15 cellular contexts compared by ENCODE assay signal in genomic region chr1:209685835-209686234, GRCh38. TPM values are rescaled to one million over a fixed set of nuclear protein-coding genes. Genes with fewer than 3 reads are reported as not detected.
DNase-seq lines count a peak whose midpoint lies in the region; ATAC-seq, FAIRE-seq and TF ChIP-seq lines count a peak whose summit lies in the region.
"Had no signal": no experiment of that assay in that cellular context is flagged by ENCODE, and none has a peak within 500 bp of the region (broad histone marks: within the 10 kb centered on the region; RNA-seq: fewer than 3 reads in every experiment).

No MANE protein-coding gene starts in this region.

- intact Hi-C loops in body of pancreas (cut with DNase I): no loop called here

- H3K4me1 ChIP-seq in upper lobe of left lung (peaks cover 0 to 7% (median 5%) of the 10 kb centered on the region in 4 donors), endodermal cell (ENCODE audit: control insufficient read depth, insufficient read depth, low read length) (no peaks in the 10 kb centered on the region), body of pancreas (no peaks in the 10 kb centered on the region)
- H3K4me1 ChIP-seq: tibial artery had no signal

- H3K36me3 ChIP-seq in upper lobe of left lung (no peaks in the 10 kb centered on the region), endodermal cell (ENCODE audit: control insufficient read depth, insufficient read depth, low read length) (no peaks in the 10 kb centered on the region), body of pancreas (replicated peaks in 1 of 2; ENCODE audit: insufficient read depth in 1 of 2, low read depth in 2 of 2) (no peaks in the 10 kb centered on the region)
- H3K36me3 ChIP-seq: left ventricle myocardium inferior, tibial artery had no signal

- ATAC-seq in HG02642 (IDR thresholded peaks at IDR 0.05; ENCODE audit: poor library complexity, unreplicated experiment): peak; percentile 62
- ATAC-seq in activated T-cell treated with anti-CD3 and anti-CD28 coated beads, Interleukin-2, amount 50 U/mL, for 72 hours (replicated peaks in 1 of 2): peak; percentile 47 to 77
- no peak for ATAC-seq in upper lobe of left lung (ENCODE audit: low FRiP score in 2 of 2)
- ATAC-seq in body of pancreas: no peak

- peak; percentile 41 for DNase-seq in stimulated activated CD4-positive, alpha-beta T cell treated with anti-CD3 and anti-CD28 coated beads, Interleukin-15, amount 100 ng/mL, for 24 hours
- no peak for DNase-seq in stimulated activated CD4-positive, alpha-beta T cell treated with anti-CD3 and anti-CD28 coated beads, Interleukin-12 subunit alpha, Interleukin-12 subunit beta, amount 100 ng/mL, for 4 hours
- peak; percentile 11 to 19 for DNase-seq in activated T-cell treated with anti-CD3 and anti-CD28 coated beads, Interleukin-2, amount 50 U/mL, for 72 hours
- DNase-seq in upper lobe of left lung (no peak), endodermal cell (no peak), urothelium cell line (ENCODE audit: low spot score) (no peak), body of pancreas (no peak)
- DNase-seq: left ventricle myocardium inferior, NCI-H1105 treated with DMSO at 0.1 percent for 48 hours, NCI-H748 treated with DMSO at 0.1 percent for 48 hours, tibial artery had no signal

- H3K4me3 Mint-ChIP-seq in activated T-cell treated with anti-CD3 and anti-CD28 coated beads, Interleukin-2, amount 50 U/mL, for 72 hours: peak overlapping the region; percentile 65 to 76
- H3K4me3 Mint-ChIP-seq in endodermal cell: no peak overlapping the region

- H3K27me3 ChIP-seq in upper lobe of left lung: no peaks in the 10 kb centered on the region
- H3K27me3 ChIP-seq in endodermal cell (ENCODE audit: control insufficient read depth, insufficient read depth, low read length, poor library complexity, severe bottlenecking): peaks cover 53% of the 10 kb centered on the region
- H3K27me3 ChIP-seq in body of pancreas: no peaks in the 10 kb centered on the region

- H3K4me3 ChIP-seq in upper lobe of left lung (no peak overlapping the region), endodermal cell (ENCODE audit: low read length) (no peak overlapping the region), body of pancreas (no peak overlapping the region)
- H3K4me3 ChIP-seq: left ventricle myocardium inferior, tibial artery had no signal

- TF ChIP-seq EP300 in upper lobe of left lung (IDR thresholded peaks at IDR 0.05): no peak

- peaks cover 23% of the 10 kb centered on the region for H3K4me1 Mint-ChIP-seq in activated T-cell treated with anti-CD3 and anti-CD28 coated beads, Interleukin-2, amount 50 U/mL, for 72 hours (ENCODE audit: low read depth)
- no peaks in the 10 kb centered on the region for H3K4me1 Mint-ChIP-seq in endodermal cell

- H3K27ac ChIP-seq in upper lobe of left lung: peak overlapping the region in 3 of 4 donors; percentile 8 to 54 (median 45)
- no peak overlapping the region for H3K27ac ChIP-seq in endodermal cell (ENCODE audit: low read depth, low read length)
- no peak overlapping the region for H3K27ac ChIP-seq in body of pancreas
- H3K27ac ChIP-seq: left ventricle myocardium inferior, tibial artery had no signal

- WGBS in upper lobe of left lung, 2 donors: 21 to 63% methylated on average over 1 to 4 of the region's 4 CpGs
- 86 to 92% methylated on average over 2 to 4 of the region's 4 CpGs for WGBS in endodermal cell (ENCODE audit: insufficient coverage in 1 of 2, insufficient read length in 1 of 2), 2 experiments
- WGBS in body of pancreas, 2 donors: 72 to 78% methylated on average over 4 of the region's 4 CpGs

- no peak overlapping the region for H3K9ac ChIP-seq in endodermal cell (ENCODE audit: extremely low read depth, low read length, poor library complexity, severe bottlenecking)

- peak overlapping the region; percentile 73 for H3K27ac Mint-ChIP-seq in activated T-cell treated with anti-CD3 and anti-CD28 coated beads, Interleukin-2, amount 50 U/mL, for 72 hours
- no peak overlapping the region for H3K27ac Mint-ChIP-seq in endodermal cell
- H3K27ac Mint-ChIP-seq: progenitor cell of endocrine pancreas had no signal

- FAIRE-seq in urothelium cell line (lab: Jason Lieb, UNC): no peak
- FAIRE-seq: frontal cortex, H1 had no signal

- H3K9me3 Mint-ChIP-seq in activated T-cell treated with anti-CD3 and anti-CD28 coated beads, Interleukin-2, amount 50 U/mL, for 72 hours: no peaks in the 10 kb centered on the region
- H3K9me3 Mint-ChIP-seq in endodermal cell: no peaks in the 10 kb centered on the region

- peaks cover 9% of the 10 kb centered on the region for H3K27me3 Mint-ChIP-seq in activated T-cell treated with anti-CD3 and anti-CD28 coated beads, Interleukin-2, amount 50 U/mL, for 72 hours (ENCODE audit: low read depth)
- H3K27me3 Mint-ChIP-seq in endodermal cell (ENCODE audit: insufficient read depth): peaks cover 19% of the 10 kb centered on the region

- H3K36me3 Mint-ChIP-seq in activated T-cell treated with anti-CD3 and anti-CD28 coated beads, Interleukin-2, amount 50 U/mL, for 72 hours (ENCODE audit: insufficient read depth in 2 of 2): no peaks in the 10 kb centered on the region
- H3K36me3 Mint-ChIP-seq in endodermal cell (ENCODE audit: low read depth): no peaks in the 10 kb centered on the region

- H3K9me3 ChIP-seq in upper lobe of left lung: no peaks in the 10 kb centered on the region
- no peaks in the 10 kb centered on the region for H3K9me3 ChIP-seq in endodermal cell (ENCODE audit: control insufficient read depth, low read length)
- no peaks in the 10 kb centered on the region for H3K9me3 ChIP-seq in body of pancreas
- H3K9me3 ChIP-seq: left ventricle myocardium inferior, tibial artery had no signal

- TF ChIP-seq POLR2A in upper lobe of left lung (IDR thresholded peaks at IDR 0.05): no peak
- no peak for TF ChIP-seq POLR2A in body of pancreas (IDR thresholded peaks at IDR 0.05)

- TF ChIP-seq CTCF in upper lobe of left lung (IDR thresholded peaks at IDR 0.05): no peak
- TF ChIP-seq CTCF in endodermal cell (conservative IDR thresholded peaks at IDR 0.05): no peak
- no peak for TF ChIP-seq CTCF in body of pancreas (IDR thresholded peaks at IDR 0.05)

RNA-seq across cellular contexts. Expression of gene G0S2, which starts 10.6 kb away (rescaled TPM):
- total RNA-seq in activated T-cell treated with anti-CD3 and anti-CD28 coated beads, Interleukin-2, amount 50 U/mL, for 72 hours: 10 to 100 TPM in 1 of 2 donors, 1 to 10 TPM in 1; 9.6 to 25.9 TPM
- total RNA-seq in upper lobe of left lung (100 to 1,000 TPM in 1 of 6 donors, 10 to 100 TPM in 5; 14.4 to 108 (median 46.0) TPM), endodermal cell (not detected), body of pancreas (100 to 1,000 TPM in 1 of 2 donors, 10 to 100 TPM in 1; 59.9 to 221 TPM)
- 0.57 TPM for polyA plus RNA-seq in endodermal cell (2013, experiment 1 of 2)
- polyA plus RNA-seq in endodermal cell (2013, experiment 2 of 2): 0.58 TPM

RNA-seq across cellular contexts. Expression of gene HSD11B1, which starts 18.8 kb away (rescaled TPM):
- 1 to 10 TPM; 2.1 to 3.1 TPM for total RNA-seq in activated T-cell treated with anti-CD3 and anti-CD28 coated beads, Interleukin-2, amount 50 U/mL, for 72 hours
- total RNA-seq in upper lobe of left lung: 10 to 100 TPM in 5 of 6 donors, 1 to 10 TPM in 1; 3.1 to 25.8 (median 17.4) TPM
- total RNA-seq in endodermal cell: not detected
- not detected for polyA plus RNA-seq in endodermal cell (2013, experiment 1 of 2)
- not detected for polyA plus RNA-seq in endodermal cell (2013, experiment 2 of 2)
- total RNA-seq in body of pancreas: 1 to 10 TPM in 1 of 2 donors, under 1 TPM in 1; 0.66 to 3.6 TPM
- total RNA-seq: frontal cortex, H1, progenitor cell of endocrine pancreas had no signal
- polyA plus RNA-seq: H1 had no signal

RNA-seq across cellular contexts. Expression of gene LAMB3, which starts 33.6 kb away (rescaled TPM):
- total RNA-seq in activated T-cell treated with anti-CD3 and anti-CD28 coated beads, Interleukin-2, amount 50 U/mL, for 72 hours: 10 to 100 TPM in 1 of 2 donors, 1 to 10 TPM in 1; 5.9 to 26.0 TPM
- total RNA-seq in upper lobe of left lung (100 to 1,000 TPM in 2 of 6 donors, 10 to 100 TPM in 4; 26.2 to 146 (median 79.6) TPM), endodermal cell (1 to 10 TPM in 1 of 2 donors, under 1 TPM in 1; 0.53 to 1.9 TPM), body of pancreas (1 to 10 TPM; 5.3 to 7.3 TPM)
- polyA plus RNA-seq in endodermal cell (2013, experiment 1 of 2): 0.75 TPM
- polyA plus RNA-seq in endodermal cell (2013, experiment 2 of 2): 0.29 TPM

Comparison
In these comparisons a context has a peak if more than half of its experiments do, and no peak if none do; other contexts are left out.
1. DNase-seq: peak in stimulated activated CD4-positive, alpha-beta T cell treated with anti-CD3 and anti-CD28 coated beads, Interleukin-15, amount 100 ng/mL, for 24 hours (single experiment) and activated T-cell treated with anti-CD3 and anti-CD28 coated beads, Interleukin-2, amount 50 U/mL, for 72 hours (2 of 2); none in stimulated activated CD4-positive, alpha-beta T cell treated with anti-CD3 and anti-CD28 coated beads, Interleukin-12 subunit alpha, Interleukin-12 subunit beta, amount 100 ng/mL, for 4 hours (single experiment), upper lobe of left lung (0 of 2), endodermal cell (single experiment), urothelium cell line (single experiment) and body of pancreas (0 of 4).
2. ATAC-seq: peak in HG02642 (single experiment) and activated T-cell treated with anti-CD3 and anti-CD28 coated beads, Interleukin-2, amount 50 U/mL, for 72 hours (2 of 2); none in upper lobe of left lung (0 of 2) and body of pancreas (single experiment).
3. H3K27ac ChIP-seq: peak in upper lobe of left lung (3 of 4); none in endodermal cell (single experiment) and body of pancreas (0 of 4).
4. RNA of gene G0S2, which starts 10.6 kb away (total RNA-seq): 59.9 to 221 TPM in body of pancreas, 14.4 to 108 TPM in upper lobe of left lung and 9.6 to 25.9 TPM in activated T-cell treated with anti-CD3 and anti-CD28 coated beads, Interleukin-2, amount 50 U/mL, for 72 hours; not detected in endodermal cell; every median in the first group is over 4 times any median in the second.